Comparison of ENCODE assay signal across 1 cellular context in genomic region chrX:49842603-49843002, GRCh38.
TF ChIP-seq lines count a peak whose summit lies in the region.

No MANE protein-coding gene starts in this region.

TF ChIP-seq in HepG2, 621 proteins besides CTCF, POLR2A, EP300 and RAD21 (continued from another document and continues in another):
- TF ChIP-seq, protein P1, sequence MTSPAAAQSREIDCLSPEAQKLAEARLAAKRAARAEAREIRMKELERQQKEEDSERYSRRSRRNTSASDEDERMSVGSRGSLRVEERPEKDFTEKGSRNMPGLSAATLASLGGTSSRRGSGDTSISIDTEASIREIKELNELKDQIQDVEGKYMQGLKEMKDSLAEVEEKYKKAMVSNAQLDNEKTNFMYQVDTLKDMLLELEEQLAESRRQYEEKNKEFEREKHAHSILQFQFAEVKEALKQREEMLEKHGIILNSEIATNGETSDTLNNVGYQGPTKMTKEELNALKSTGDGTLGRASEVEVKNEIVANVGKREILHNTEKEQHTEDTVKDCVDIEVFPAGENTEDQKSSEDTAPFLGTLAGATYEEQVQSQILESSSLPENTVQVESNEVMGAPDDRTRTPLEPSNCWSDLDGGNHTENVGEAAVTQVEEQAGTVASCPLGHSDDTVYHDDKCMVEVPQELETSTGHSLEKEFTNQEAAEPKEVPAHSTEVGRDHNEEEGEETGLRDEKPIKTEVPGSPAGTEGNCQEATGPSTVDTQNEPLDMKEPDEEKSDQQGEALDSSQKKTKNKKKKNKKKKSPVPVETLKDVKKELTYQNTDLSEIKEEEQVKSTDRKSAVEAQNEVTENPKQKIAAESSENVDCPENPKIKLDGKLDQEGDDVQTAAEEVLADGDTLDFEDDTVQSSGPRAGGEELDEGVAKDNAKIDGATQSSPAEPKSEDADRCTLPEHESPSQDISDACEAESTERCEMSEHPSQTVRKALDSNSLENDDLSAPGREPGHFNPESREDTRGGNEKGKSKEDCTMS (CRISPR knock-in tag; conservative IDR thresholded peaks at IDR 0.05): no peak
- TF ChIP-seq HIVEP1 (CRISPR knock-in tag; IDR thresholded peaks at IDR 0.05) (no peak), POLR2AphosphoS2 (IDR thresholded peaks at IDR 0.05; ENCODE audit: low read depth, low read length) (no peak), ZFX (CRISPR knock-in tag; IDR thresholded peaks at IDR 0.05; ENCODE audit: low read depth) (no peak), ZNF883 (CRISPR knock-in tag; IDR thresholded peaks at IDR 0.05; ENCODE audit: not compliant biosample characterization) (no peak), USF2 (IDR thresholded peaks at IDR 0.05; ENCODE audit: low read depth, low read length) (no peak), USF2 (CRISPR knock-in tag; IDR thresholded peaks at IDR 0.05; ENCODE audit: borderline replicate concordance) (no peak), ZNF839 (CRISPR knock-in tag; IDR thresholded peaks at IDR 0.05; ENCODE audit: borderline replicate concordance) (no peak), NFE2L2 (IDR thresholded peaks at IDR 0.05; ENCODE audit: low read length) (no peak), ZSCAN12 (CRISPR knock-in tag; IDR thresholded peaks at IDR 0.05) (no peak), SMAD3 (CRISPR knock-in tag; IDR thresholded peaks at IDR 0.05) (no peak), FOXO1 (CRISPR knock-in tag; IDR thresholded peaks at IDR 0.05) (peak; percentile 58; the same call in 1 of the 2 replicates), KDM4B (CRISPR knock-in tag; IDR thresholded peaks at IDR 0.05) (no peak), HOXD1 (CRISPR knock-in tag; IDR thresholded peaks at IDR 0.05) (no peak), MAZ (IDR thresholded peaks at IDR 0.05; ENCODE audit: borderline replicate concordance, low read depth, low read length) (no peak), MAZ (CRISPR knock-in tag; IDR thresholded peaks at IDR 0.05; ENCODE audit: low read depth) (no peak), NONO (IDR thresholded peaks at IDR 0.05) (no peak), NONO (CRISPR knock-in tag; conservative IDR thresholded peaks at IDR 0.05) (no peak), ZNF17 (CRISPR knock-in tag; IDR thresholded peaks at IDR 0.05) (no peak), ZNF639 (CRISPR knock-in tag; conservative IDR thresholded peaks at IDR 0.05) (no peak), ZNF441 (CRISPR knock-in tag; IDR thresholded peaks at IDR 0.05; ENCODE audit: borderline replicate concordance) (no peak), HNF4A (CRISPR knock-in tag; IDR thresholded peaks at IDR 0.05) (peak; percentile 56), ETV5 (CRISPR knock-in tag; IDR thresholded peaks at IDR 0.05; ENCODE audit: borderline replicate concordance) (peak; percentile 60; the same call in 1 of the 2 replicates), POGZ (CRISPR knock-in tag; IDR thresholded peaks at IDR 0.05) (0 out of 2 replicates have a peak, but pooled peaks have one; percentile 27), MATR3 (CRISPR knock-in tag; IDR thresholded peaks at IDR 0.05) (no peak), PLSCR1 (CRISPR knock-in tag; IDR thresholded peaks at IDR 0.05; ENCODE audit: borderline replicate concordance) (no peak), GZF1 (CRISPR knock-in tag; IDR thresholded peaks at IDR 0.05) (no peak), CBX2 (IDR thresholded peaks at IDR 0.05; ENCODE audit: low read depth, low read length) (no peak), CBX2 (CRISPR knock-in tag; IDR thresholded peaks at IDR 0.05; ENCODE audit: low read depth) (no peak), ZNF572 (CRISPR knock-in tag; IDR thresholded peaks at IDR 0.05) (no peak), AGO2 (optimal IDR thresholded peaks at IDR 0.05; ENCODE audit: low read depth, low read length) (no peak), DNMT1 (CRISPR knock-in tag; IDR thresholded peaks at IDR 0.05) (no peak), ZNF550 (CRISPR knock-in tag; IDR thresholded peaks at IDR 0.05; ENCODE audit: borderline replicate concordance) (no peak), FOSL1 (CRISPR knock-in tag; IDR thresholded peaks at IDR 0.05; ENCODE audit: borderline replicate concordance) (no peak), SRSF9 (IDR thresholded peaks at IDR 0.05; ENCODE audit: borderline replicate concordance, insufficient read depth, low read depth, low read length, poor library complexity, severe bottlenecking) (no peak), IKZF4 (CRISPR knock-in tag; IDR thresholded peaks at IDR 0.05; ENCODE audit: borderline replicate concordance, low read depth, not compliant biosample characterization) (no peak), ZNF569 (CRISPR knock-in tag; IDR thresholded peaks at IDR 0.05; ENCODE audit: borderline replicate concordance) (no peak), RARA (CRISPR knock-in tag; IDR thresholded peaks at IDR 0.05) (peak; percentile 72), NR2F6 (IDR thresholded peaks at IDR 0.05) (peak; percentile 51; the same call in 1 of the 2 replicates), NR2F6 (CRISPR knock-in tag; IDR thresholded peaks at IDR 0.05) (peak; percentile 22; the same call in 1 of the 2 replicates), ZNF343 (CRISPR knock-in tag; IDR thresholded peaks at IDR 0.05) (no peak), SOX13 (IDR thresholded peaks at IDR 0.05) (no peak), SOX13 (CRISPR knock-in tag; conservative IDR thresholded peaks at IDR 0.05 in 1 of 2, IDR thresholded peaks at IDR 0.05 in 1 of 2) (peak in 1 of 2 experiments; percentile 52; a peak in 1 of 4 replicates)
- TF ChIP-seq, protein P2, sequence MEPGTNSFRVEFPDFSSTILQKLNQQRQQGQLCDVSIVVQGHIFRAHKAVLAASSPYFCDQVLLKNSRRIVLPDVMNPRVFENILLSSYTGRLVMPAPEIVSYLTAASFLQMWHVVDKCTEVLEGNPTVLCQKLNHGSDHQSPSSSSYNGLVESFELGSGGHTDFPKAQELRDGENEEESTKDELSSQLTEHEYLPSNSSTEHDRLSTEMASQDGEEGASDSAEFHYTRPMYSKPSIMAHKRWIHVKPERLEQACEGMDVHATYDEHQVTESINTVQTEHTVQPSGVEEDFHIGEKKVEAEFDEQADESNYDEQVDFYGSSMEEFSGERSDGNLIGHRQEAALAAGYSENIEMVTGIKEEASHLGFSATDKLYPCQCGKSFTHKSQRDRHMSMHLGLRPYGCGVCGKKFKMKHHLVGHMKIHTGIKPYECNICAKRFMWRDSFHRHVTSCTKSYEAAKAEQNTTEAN (CRISPR knock-in tag; conservative IDR thresholded peaks at IDR 0.05): no peak
- TF ChIP-seq, protein P3, sequence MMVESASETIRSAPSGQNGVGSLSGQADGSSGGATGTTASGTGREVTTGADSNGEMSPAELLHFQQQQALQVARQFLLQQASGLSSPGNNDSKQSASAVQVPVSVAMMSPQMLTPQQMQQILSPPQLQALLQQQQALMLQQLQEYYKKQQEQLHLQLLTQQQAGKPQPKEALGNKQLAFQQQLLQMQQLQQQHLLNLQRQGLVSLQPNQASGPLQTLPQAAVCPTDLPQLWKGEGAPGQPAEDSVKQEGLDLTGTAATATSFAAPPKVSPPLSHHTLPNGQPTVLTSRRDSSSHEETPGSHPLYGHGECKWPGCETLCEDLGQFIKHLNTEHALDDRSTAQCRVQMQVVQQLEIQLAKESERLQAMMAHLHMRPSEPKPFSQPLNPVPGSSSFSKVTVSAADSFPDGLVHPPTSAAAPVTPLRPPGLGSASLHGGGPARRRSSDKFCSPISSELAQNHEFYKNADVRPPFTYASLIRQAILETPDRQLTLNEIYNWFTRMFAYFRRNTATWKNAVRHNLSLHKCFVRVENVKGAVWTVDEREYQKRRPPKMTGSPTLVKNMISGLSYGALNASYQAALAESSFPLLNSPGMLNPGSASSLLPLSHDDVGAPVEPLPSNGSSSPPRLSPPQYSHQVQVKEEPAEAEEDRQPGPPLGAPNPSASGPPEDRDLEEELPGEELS (CRISPR knock-in tag; IDR thresholded peaks at IDR 0.05): peak; percentile 84
- TF ChIP-seq, protein P4, sequence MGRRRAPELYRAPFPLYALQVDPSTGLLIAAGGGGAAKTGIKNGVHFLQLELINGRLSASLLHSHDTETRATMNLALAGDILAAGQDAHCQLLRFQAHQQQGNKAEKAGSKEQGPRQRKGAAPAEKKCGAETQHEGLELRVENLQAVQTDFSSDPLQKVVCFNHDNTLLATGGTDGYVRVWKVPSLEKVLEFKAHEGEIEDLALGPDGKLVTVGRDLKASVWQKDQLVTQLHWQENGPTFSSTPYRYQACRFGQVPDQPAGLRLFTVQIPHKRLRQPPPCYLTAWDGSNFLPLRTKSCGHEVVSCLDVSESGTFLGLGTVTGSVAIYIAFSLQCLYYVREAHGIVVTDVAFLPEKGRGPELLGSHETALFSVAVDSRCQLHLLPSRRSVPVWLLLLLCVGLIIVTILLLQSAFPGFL (CRISPR knock-in tag; IDR thresholded peaks at IDR 0.05): no peak
- TF ChIP-seq, protein P5, sequence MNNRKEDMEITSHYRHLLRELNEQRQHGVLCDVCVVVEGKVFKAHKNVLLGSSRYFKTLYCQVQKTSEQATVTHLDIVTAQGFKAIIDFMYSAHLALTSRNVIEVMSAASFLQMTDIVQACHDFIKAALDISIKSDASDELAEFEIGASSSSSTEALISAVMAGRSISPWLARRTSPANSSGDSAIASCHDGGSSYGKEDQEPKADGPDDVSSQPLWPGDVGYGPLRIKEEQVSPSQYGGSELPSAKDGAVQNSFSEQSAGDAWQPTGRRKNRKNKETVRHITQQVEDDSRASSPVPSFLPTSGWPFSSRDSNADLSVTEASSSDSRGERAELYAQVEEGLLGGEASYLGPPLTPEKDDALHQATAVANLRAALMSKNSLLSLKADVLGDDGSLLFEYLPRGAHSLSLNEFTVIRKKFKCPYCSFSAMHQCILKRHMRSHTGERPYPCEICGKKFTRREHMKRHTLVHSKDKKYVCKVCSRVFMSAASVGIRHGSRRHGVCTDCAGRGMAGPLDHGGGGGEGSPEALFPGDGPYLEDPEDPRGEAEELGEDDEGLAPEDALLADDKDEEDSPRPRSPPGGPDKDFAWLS (CRISPR knock-in tag; IDR thresholded peaks at IDR 0.05; ENCODE audit: borderline replicate concordance): no peak
